In genomic region chr9:134055981-134056461, GRCh38 we compare ENCODE assay signal across 9 cellular contexts. TPM values are rescaled to one million over a fixed set of nuclear protein-coding genes. Genes with fewer than 3 reads are reported as not detected.
DNase-seq lines count a peak whose midpoint lies in the region; TF ChIP-seq lines count a peak whose summit lies in the region.
"Had no signal": no experiment of that assay in that cellular context is flagged by ENCODE, and none has a peak within 500 bp of the region (broad histone marks: within the 10 kb centered on the region; RNA-seq: fewer than 3 reads in every experiment).

No MANE protein-coding gene starts in this region.

- peak overlapping the region in 4 of 5 experiments; percentile 85 to 93 (median 88) for H3K27ac Mint-ChIP-seq in brain
- H3K27ac Mint-ChIP-seq: T-helper 17 cell had no signal

- peak overlapping the region in 4 of 5 experiments; percentile 5 to 57 (median 46) for H3K4me3 Mint-ChIP-seq in brain
- H3K4me3 Mint-ChIP-seq: T-helper 17 cell had no signal

- H3K27me3 Mint-ChIP-seq in brain, result no peaks in the 10 kb centered on the region
- H3K27me3 Mint-ChIP-seq: T-helper 17 cell had no signal

- DNase-seq in HCEC 1CT (peak; percentile 9), iris pigment epithelial cell (ENCODE audit: low read depth) (peak; percentile 82), stromal cell of bone marrow (ENCODE audit: low read depth) (peak; percentile 58), CD1c-positive myeloid dendritic cell (ENCODE audit: extremely low spot score) (no peak), NCI-H69 (lab: John Stamatoyannopoulos, UW) (no peak), DMS114 treated with DMSO at 0.1 percent for 48 hours (lab: John Stamatoyannopoulos, UW; ENCODE audit: unreplicated experiment) (no peak)
- no peak for DNase-seq in activated naive CD4-positive, alpha-beta T cell treated with Interleukin-2 at 50 U/mL for 16 hours

- no peaks in the 10 kb centered on the region for H3K9me3 Mint-ChIP-seq in brain

- TF ChIP-seq CTCF in brain (conservative IDR thresholded peaks at IDR 0.05), result no peak

- peaks cover 52% of the 10 kb centered on the region for H3K4me1 Mint-ChIP-seq in brain

- peaks cover 14% of the 10 kb centered on the region for H3K36me3 Mint-ChIP-seq in brain

RNA-seq across cellular contexts. Expression of gene BRD3, which starts 11.8 kb away (rescaled TPM):
- 84.9 TPM for polyA plus RNA-seq in brain (ENCODE audit: insufficient read depth, low read depth, low replicate concordance)

RNA-seq across cellular contexts. Expression of gene BRD3OS, which starts 30.7 kb away (rescaled TPM):
- polyA plus RNA-seq in brain (ENCODE audit: insufficient read depth, low read depth, low replicate concordance), result 49.4 TPM

Comparison
In these comparisons a context has a peak if more than half of its experiments do, and no peak if none do; other contexts are left out.
1. DNase-seq: peak in HCEC 1CT (single experiment), iris pigment epithelial cell (single experiment) and stromal cell of bone marrow (single experiment); none in CD1c-positive myeloid dendritic cell (single experiment), NCI-H69 (single experiment), DMS114 treated with DMSO at 0.1 percent for 48 hours (single experiment) and activated naive CD4-positive, alpha-beta T cell treated with Interleukin-2 at 50 U/mL for 16 hours (single experiment).